In genomic region chr21:38424333-38424732, GRCh38 we compare ENCODE assay signal across 10 cellular contexts.
"Had no signal": no experiment of that assay in that cellular context is flagged by ENCODE, and none has a peak within 500 bp of the region (broad histone marks: within the 10 kb centered on the region; RNA-seq: fewer than 3 reads in every experiment).

No MANE protein-coding gene starts in this region.

- H3K9me3 ChIP-seq: gastrocnemius medialis, ovary, sigmoid colon, stomach, testis, upper lobe of right lung had no signal

- H3K27ac ChIP-seq: gastrocnemius medialis, ovary, sigmoid colon, stomach, testis, upper lobe of right lung had no signal

- H3K27me3 ChIP-seq: gastrocnemius medialis, ovary, sigmoid colon, testis, upper lobe of right lung had no signal

- DNase-seq: activated CD4-positive, alpha-beta T cell treated with anti-CD3 and anti-CD28 coated beads, Interleukin-2, amount 50 U/mL, for 1 hour; gastrocnemius medialis; left colon; naive thymus-derived CD8-positive, alpha-beta T cell; ovary; sigmoid colon; stimulated activated CD4-positive, alpha-beta T cell treated with anti-CD3 and anti-CD28 coated beads, Interleukin-1b, Interleukin-23, amount 100 ng/mL, for 48 hours; stomach; testis; upper lobe of right lung had no signal

- ATAC-seq: gastrocnemius medialis; left colon; naive thymus-derived CD8-positive, alpha-beta T cell; upper lobe of right lung had no signal

- H3K36me3 ChIP-seq: gastrocnemius medialis, ovary, sigmoid colon, stomach had no signal

- H3K4me1 ChIP-seq: gastrocnemius medialis, sigmoid colon, stomach, testis, upper lobe of right lung had no signal

- H3K4me3 ChIP-seq: gastrocnemius medialis, ovary, sigmoid colon, stomach, testis, upper lobe of right lung had no signal
